Comparison of ENCODE assay signal across 25 cellular contexts in the genomic region with DNA sequence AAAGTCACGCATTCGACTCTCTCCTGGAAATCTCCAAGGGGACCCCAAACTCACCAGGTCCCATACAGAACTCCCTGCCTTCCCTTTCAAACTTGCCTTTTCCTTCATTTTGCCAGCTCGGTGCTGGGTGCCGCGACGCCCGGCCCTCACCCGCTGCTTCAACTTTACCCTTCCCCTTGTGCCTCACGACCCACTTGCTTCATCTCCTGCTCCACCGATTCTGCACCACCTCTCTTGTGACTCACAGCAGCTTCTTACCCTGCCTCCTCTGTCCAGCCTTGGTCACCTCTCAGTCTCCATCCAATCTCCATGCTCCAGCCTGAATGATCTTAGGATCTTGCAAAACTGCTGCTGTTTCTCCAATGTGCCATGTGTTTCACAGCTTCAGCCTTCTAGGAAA. TPM values are rescaled to one million over a fixed set of nuclear protein-coding genes. Genes with fewer than 3 reads are reported as not detected.
A peak's percentile ranks its signal among the peaks of the same experiment; 100 is the strongest.
DNase-seq lines count a peak whose midpoint lies in the region; ATAC-seq and TF ChIP-seq lines count a peak whose summit lies in the region.
"Had no signal": no experiment of that assay in that cellular context is flagged by ENCODE, and none has a peak within 500 bp of the region (broad histone marks: within the 10 kb centered on the region; RNA-seq: fewer than 3 reads in every experiment).

No MANE protein-coding gene starts in this region.

- TF ChIP-seq CTCF in transverse colon (IDR thresholded peaks at IDR 0.05), result no peak

- no peaks in the 10 kb centered on the region for H3K4me1 ChIP-seq in transverse colon
- H3K4me1 ChIP-seq: adrenal gland, left lung, stomach had no signal

- intact Hi-C loops in transverse colon (cut with DNase I; ENCODE audit: low total_unique reads), result no loop called here

- no peaks in the 10 kb centered on the region for H3K27me3 Mint-ChIP-seq in activated T-cell treated with anti-CD3 and anti-CD28 coated beads, Interleukin-2, amount 50 U/mL, for 72 hours (ENCODE audit: low read depth)
- no peaks in the 10 kb centered on the region for H3K27me3 Mint-ChIP-seq in activated naive CD8-positive, alpha-beta T cell treated with anti-CD3 and anti-CD28 coated beads, Interleukin-2, amount 50 U/mL, for 24 hours
- H3K27me3 Mint-ChIP-seq: activated CD8-positive, alpha-beta memory T cell treated with anti-CD3 and anti-CD28 coated beads, Interleukin-2, amount 10 ng/mL, durations not matched to agents 7 days and 5 days had no signal

- H3K36me3 Mint-ChIP-seq in activated T-cell treated with anti-CD3 and anti-CD28 coated beads, Interleukin-2, amount 50 U/mL, for 72 hours (ENCODE audit: insufficient read depth in 2 of 2), result peaks cover 3 to 11% of the 10 kb centered on the region in 2 donors
- H3K36me3 Mint-ChIP-seq in activated naive CD8-positive, alpha-beta T cell treated with anti-CD3 and anti-CD28 coated beads, Interleukin-2, amount 50 U/mL, for 24 hours (ENCODE audit: low read depth), result peaks cover 18% of the 10 kb centered on the region
- H3K36me3 Mint-ChIP-seq: memory B cell had no signal

- H3K4me1 Mint-ChIP-seq in activated T-cell treated with anti-CD3 and anti-CD28 coated beads, Interleukin-2, amount 50 U/mL, for 72 hours (ENCODE audit: low read depth), result peaks cover 75% of the 10 kb centered on the region
- peaks cover 78% of the 10 kb centered on the region for H3K4me1 Mint-ChIP-seq in activated naive CD8-positive, alpha-beta T cell treated with anti-CD3 and anti-CD28 coated beads, Interleukin-2, amount 50 U/mL, for 24 hours
- H3K4me1 Mint-ChIP-seq: B cell, memory B cell had no signal

- H3K9me3 ChIP-seq in KOPT-K1 (ENCODE audit: insufficient read depth, low read length, poor library complexity, severe bottlenecking), result no peaks in the 10 kb centered on the region
- H3K9me3 ChIP-seq in transverse colon, result no peaks in the 10 kb centered on the region
- H3K9me3 ChIP-seq: adrenal gland, left lung, stomach had no signal

- DNase-seq in activated T-cell treated with anti-CD3 and anti-CD28 coated beads, Interleukin-2, amount 50 U/mL, for 72 hours, result no peak
- DNase-seq in activated T-cell treated with anti-CD3 and anti-CD28 coated beads, Interleukin-2, amount 50 U/mL, for 1 hour, result no peak
- no peak for DNase-seq in activated naive CD8-positive, alpha-beta T cell treated with anti-CD3 and anti-CD28 coated beads, Interleukin-2, amount 50 U/mL, for 24 hours
- peak; percentile 46 for DNase-seq in renal cortical epithelial cell (ENCODE audit: low read depth)
- DNase-seq in transverse colon, result no peak
- no peak for DNase-seq in NCI-H1105 (lab: John Stamatoyannopoulos, UW)
- DNase-seq: activated CD4-positive, alpha-beta T cell treated with anti-CD3 and anti-CD28 coated beads for 1 hour; activated CD8-positive, alpha-beta memory T cell treated with anti-CD3 and anti-CD28 coated beads, Interleukin-2, amount 10 ng/mL, durations not matched to agents 7 days and 5 days; adrenal gland; central memory CD4-positive, alpha-beta T cell; cortex of kidney; DMS153; glutamatergic neuron; KBM-7; left lung; NCI-H2029 treated with DMSO at 0.1 percent for 48 hours; posterior cingulate gyrus; right cardiac atrium; stomach had no signal

- H3K36me3 ChIP-seq in KOPT-K1 (ENCODE audit: insufficient read depth, low read length) (peaks cover 8% of the 10 kb centered on the region), transverse colon (no peaks in the 10 kb centered on the region)
- H3K36me3 ChIP-seq: adrenal gland, left lung, stomach had no signal

- H3K9me3 Mint-ChIP-seq in activated T-cell treated with anti-CD3 and anti-CD28 coated beads, Interleukin-2, amount 50 U/mL, for 72 hours, result no peaks in the 10 kb centered on the region
- no peaks in the 10 kb centered on the region for H3K9me3 Mint-ChIP-seq in activated naive CD8-positive, alpha-beta T cell treated with anti-CD3 and anti-CD28 coated beads, Interleukin-2, amount 50 U/mL, for 24 hours
- H3K9me3 Mint-ChIP-seq: memory B cell had no signal

- no peaks in the 10 kb centered on the region for H3K27me3 ChIP-seq in transverse colon
- H3K27me3 ChIP-seq: adrenal gland, left lung had no signal

- H3K27ac Mint-ChIP-seq in activated T-cell treated with anti-CD3 and anti-CD28 coated beads, Interleukin-2, amount 50 U/mL, for 72 hours, result no peak overlapping the region
- peak overlapping the region; percentile 23 for H3K27ac Mint-ChIP-seq in activated naive CD8-positive, alpha-beta T cell treated with anti-CD3 and anti-CD28 coated beads, Interleukin-2, amount 50 U/mL, for 24 hours
- H3K27ac Mint-ChIP-seq: B cell, memory B cell had no signal

- 80 to 86% methylated on average over 7 to 10 of the region's 10 CpGs for WGBS in transverse colon (ENCODE audit: low coverage in 1 of 2), 2 donors

- ATAC-seq in activated T-cell treated with anti-CD3 and anti-CD28 coated beads, Interleukin-2, amount 50 U/mL, for 72 hours (replicated peaks in 1 of 2), result no peak
- ATAC-seq in activated naive CD8-positive, alpha-beta T cell treated with anti-CD3 and anti-CD28 coated beads, Interleukin-2, amount 50 U/mL, for 24 hours, result no peak
- no peak for ATAC-seq in HG03460 (IDR thresholded peaks at IDR 0.05; ENCODE audit: unreplicated experiment)
- ATAC-seq: activated CD8-positive, alpha-beta memory T cell treated with anti-CD3 and anti-CD28 coated beads, Interleukin-2, amount 10 ng/mL, durations not matched to agents 7 days and 5 days; GM12878; left lung; right cardiac atrium had no signal

- no peak for TF ChIP-seq POLR2A in transverse colon (IDR thresholded peaks at IDR 0.05)

- no peak for TF ChIP-seq EP300 in transverse colon (IDR thresholded peaks at IDR 0.05; ENCODE audit: low read depth)

- in situ Hi-C loops in transverse colon (cut with MboI; ENCODE audit: low pct_ligation_motif_present in 1 of 4, low pct_unique_long_range_greater_than_20kb in 1 of 4, low sequenced_read_pairs in 3 of 4), result no loop called here

- peak overlapping the region; percentile 1 to 91 for H3K4me3 Mint-ChIP-seq in activated T-cell treated with anti-CD3 and anti-CD28 coated beads, Interleukin-2, amount 50 U/mL, for 72 hours
- H3K4me3 Mint-ChIP-seq in activated naive CD8-positive, alpha-beta T cell treated with anti-CD3 and anti-CD28 coated beads, Interleukin-2, amount 50 U/mL, for 24 hours, result peak overlapping the region; percentile 10
- H3K4me3 Mint-ChIP-seq: activated CD8-positive, alpha-beta memory T cell treated with anti-CD3 and anti-CD28 coated beads, Interleukin-2, amount 10 ng/mL, durations not matched to agents 7 days and 5 days; B cell; memory B cell had no signal

- no peak overlapping the region for H3K4me3 ChIP-seq in transverse colon
- H3K4me3 ChIP-seq: adrenal gland, GM12878, left lung, smooth muscle cell, stomach had no signal

- H3K27ac ChIP-seq in KOPT-K1 (ENCODE audit: low read depth, low read length, poor library complexity, severe bottlenecking), result peak overlapping the region; percentile 8
- no peak overlapping the region for H3K27ac ChIP-seq in transverse colon
- H3K27ac ChIP-seq: adrenal gland, left lung, stomach had no signal

RNA-seq across cellular contexts. Expression of gene PRKCQ, which starts 59.9 kb away (rescaled TPM):
- 10 to 100 TPM; 42.9 to 49.2 TPM for total RNA-seq in activated T-cell treated with anti-CD3 and anti-CD28 coated beads, Interleukin-2, amount 50 U/mL, for 72 hours
- total RNA-seq in renal cortical epithelial cell (5.2 and 23.9 TPM in 2 replicates), transverse colon (1 to 10 TPM in 2 of 4 donors, under 1 TPM in 2; 0.60 to 2.7 (median 1.2) TPM)
